25 cellular contexts compared by ENCODE assay signal in the genomic region with DNA sequence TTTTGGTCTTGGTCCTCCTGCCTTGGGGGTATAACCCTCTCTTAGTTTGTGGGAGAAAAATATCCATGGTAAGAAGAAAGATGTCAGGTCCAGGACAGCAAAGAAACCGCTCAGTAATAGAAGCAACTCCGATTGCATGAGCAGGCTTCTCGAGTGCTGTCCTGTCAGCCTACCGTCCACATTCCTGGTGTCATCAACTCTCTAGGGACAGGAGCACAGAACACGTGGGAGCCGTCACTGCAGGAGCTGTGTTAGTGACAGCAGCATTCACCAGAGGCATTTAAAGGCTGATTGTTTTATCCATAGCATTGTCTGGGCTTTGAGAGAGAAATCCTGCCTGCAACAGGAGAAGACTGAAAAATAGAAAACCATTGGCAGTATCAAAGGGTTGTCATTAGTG.
DNase-seq lines count a peak whose midpoint lies in the region; ATAC-seq and TF ChIP-seq lines count a peak whose summit lies in the region.
"Had no signal": no experiment of that assay in that cellular context is flagged by ENCODE, and none has a peak within 500 bp of the region (broad histone marks: within the 10 kb centered on the region; RNA-seq: fewer than 3 reads in every experiment).

No MANE protein-coding gene starts in this region.

- no peak overlapping the region for H3K9ac ChIP-seq in neural progenitor cell

- peak overlapping the region; percentile 21; the same call in 1 of the 2 replicates for H3K4me3 ChIP-seq in DOHH2 (ENCODE audit: low read length)
- H3K4me3 ChIP-seq in OCI-LY7 (ENCODE audit: low read depth, low read length, poor library complexity, severe bottlenecking), result peak overlapping the region; percentile 50
- H3K4me3 ChIP-seq in left ventricle myocardium inferior, result no peak overlapping the region
- no peak overlapping the region for H3K4me3 ChIP-seq in neural progenitor cell
- no peak overlapping the region for H3K4me3 ChIP-seq in lower lobe of right lung
- H3K4me3 ChIP-seq: ascending aorta, upper lobe of left lung had no signal

- no peaks in the 10 kb centered on the region for H3K9me3 Mint-ChIP-seq in neural progenitor cell
- H3K9me3 Mint-ChIP-seq: activated naive CD8-positive, alpha-beta T cell treated with anti-CD3 and anti-CD28 coated beads for 36 hours; dendritic cell treated with granulocyte-macrophage colony-stimulating factor and Interleukin-4, amounts not matched to agents 40 ng/mL and 50 ng/mL, for 4 days; naive thymus-derived CD8-positive, alpha-beta T cell; T-helper 1 cell treated with Interleukin-12 subunit alpha and Interleukin-12 subunit beta and Interleukin-4 antibody, amounts not matched to agents 30 μg/mL and 1 μg/mL, for 36 hours had no signal

- H3K4me1 Mint-ChIP-seq in neural progenitor cell, result peaks cover 16% of the 10 kb centered on the region

- POLR2A ChIA-PET in OCI-LY7 (lab: Charles Lee), result no interaction called here

- no peak for ATAC-seq in HG03139 (IDR thresholded peaks at IDR 0.05; ENCODE audit: unreplicated experiment)
- no peak for ATAC-seq in lower lobe of right lung
- ATAC-seq: activated CD8-positive, alpha-beta T cell treated with anti-CD3 and anti-CD28 coated beads, Interleukin-2, amount 10 ng/mL, durations not matched to agents 7 days and 5 days; left colon; naive thymus-derived CD8-positive, alpha-beta T cell had no signal

- H2AFZ ChIP-seq in OCI-LY7 (ENCODE audit: low read length) (peak overlapping the region; percentile 82), neural progenitor cell (replicated peaks) (no peak overlapping the region)

- H3K27me3 ChIP-seq in DOHH2 (ENCODE audit: control insufficient read depth, low read length) (peaks cover 12% of the 10 kb centered on the region), left ventricle myocardium inferior (ENCODE audit: low read depth) (no peaks in the 10 kb centered on the region), neural progenitor cell (no peaks in the 10 kb centered on the region), lower lobe of right lung (ENCODE audit: low read depth) (no peaks in the 10 kb centered on the region)
- H3K27me3 ChIP-seq: ascending aorta, upper lobe of left lung had no signal

- H4K20me1 ChIP-seq in DOHH2 (ENCODE audit: control insufficient read depth, insufficient read depth, low read depth, low read length), result no peaks in the 10 kb centered on the region
- H4K20me1 ChIP-seq in OCI-LY7 (ENCODE audit: insufficient read depth, low read length), result no peaks in the 10 kb centered on the region
- H4K20me1 ChIP-seq in neural progenitor cell (ENCODE audit: low read depth), result no peaks in the 10 kb centered on the region

- DNase-seq in OCI-LY7 (ENCODE audit: low spot score) (peak; percentile 16), left ventricle myocardium inferior (no peak), neural progenitor cell (ENCODE audit: low spot score) (peak; percentile 60), lower lobe of right lung (no peak), KG1 (lab: John Stamatoyannopoulos, UW) (no peak)
- DNase-seq: activated CD4-positive, alpha-beta T cell treated with anti-CD3 and anti-CD28 coated beads for 1 hour; activated CD8-positive, alpha-beta T cell treated with anti-CD3 and anti-CD28 coated beads, Interleukin-2, amount 10 ng/mL, durations not matched to agents 7 days and 5 days; activated naive CD8-positive, alpha-beta T cell treated with anti-CD3 and anti-CD28 coated beads for 36 hours; caudate nucleus; EL; hippocampal formation; left colon; midbrain; naive thymus-derived CD8-positive, alpha-beta T cell; NCI-H1694; NCI-H2227 treated with DMSO at 0.1 percent for 48 hours; NCI-H526 treated with DMSO at 0.1 percent for 48 hours; retina; stimulated activated CD4-positive, alpha-beta T cell treated with anti-CD3 and anti-CD28 coated beads, Interleukin-2, amount 100 ng/mL, for 48 hours; upper lobe of left lung had no signal

- BruUV-seq in OCI-LY7 (replicated peaks; lab: Mats Ljungman, UMichigan), result no TSS peak

- H3K27ac ChIP-seq in DOHH2 (ENCODE audit: low read depth, low read length) (no peak overlapping the region), OCI-LY7 (ENCODE audit: low read depth, low read length, poor library complexity, severe bottlenecking) (peak overlapping the region; percentile 80), left ventricle myocardium inferior (replicated peaks) (peak overlapping the region; percentile 40), neural progenitor cell (no peak overlapping the region), lower lobe of right lung (no peak overlapping the region)
- H3K27ac ChIP-seq: ascending aorta had no signal

- H3K9me3 ChIP-seq in DOHH2 (ENCODE audit: control insufficient read depth, insufficient read depth, low read length) (no peaks in the 10 kb centered on the region), OCI-LY7 (ENCODE audit: low read length) (no peaks in the 10 kb centered on the region; the same call in 1 of the 2 replicates), left ventricle myocardium inferior (replicated peaks) (no peaks in the 10 kb centered on the region), neural progenitor cell (ENCODE audit: low read depth) (no peaks in the 10 kb centered on the region), lower lobe of right lung (no peaks in the 10 kb centered on the region)
- H3K9me3 ChIP-seq: ascending aorta, upper lobe of left lung had no signal

- TF ChIP-seq CTCF in DOHH2 (IDR thresholded peaks at IDR 0.05; ENCODE audit: low read depth, low read length, poor library complexity, severe bottlenecking) (no peak), OCI-LY7 (conservative IDR thresholded peaks at IDR 0.05; ENCODE audit: low read length) (no peak), left ventricle myocardium inferior (IDR thresholded peaks at IDR 0.05; ENCODE audit: borderline replicate concordance) (no peak), neural progenitor cell (IDR thresholded peaks at IDR 0.05) (no peak), lower lobe of right lung (IDR thresholded peaks at IDR 0.05) (no peak)

- H3K4me2 ChIP-seq in DOHH2 (ENCODE audit: low read length) (peak overlapping the region; percentile 58), OCI-LY7 (ENCODE audit: low read length) (peak overlapping the region; percentile 79), neural progenitor cell (peak overlapping the region; percentile 13)

- H3K9me2 ChIP-seq in DOHH2 (replicated peaks; ENCODE audit: control insufficient read depth, low read length), result no peaks in the 10 kb centered on the region
- H3K9me2 ChIP-seq in OCI-LY7 (ENCODE audit: insufficient read depth, low read length), result no peaks in the 10 kb centered on the region

- H3K27ac Mint-ChIP-seq in neural progenitor cell, result no peak overlapping the region
- H3K27ac Mint-ChIP-seq: activated CD8-positive, alpha-beta T cell treated with anti-CD3 and anti-CD28 coated beads, Interleukin-2, amount 10 ng/mL, durations not matched to agents 7 days and 5 days; activated naive CD8-positive, alpha-beta T cell treated with anti-CD3 and anti-CD28 coated beads for 36 hours; dendritic cell treated with granulocyte-macrophage colony-stimulating factor and Interleukin-4, amounts not matched to agents 40 ng/mL and 50 ng/mL, for 4 days; T-helper 1 cell treated with Interleukin-12 subunit alpha and Interleukin-12 subunit beta and Interleukin-4 antibody, amounts not matched to agents 30 μg/mL and 1 μg/mL, for 36 hours had no signal

- CTCF ChIA-PET in OCI-LY7 (lab: Charles Lee; ENCODE audit: unreplicated experiment), result interaction anchor here (1.0 kb wide), 1 partner anchor 13 kb away, joined by 4 read pairs; no protein-coding TSS in a partner anchor

- H3K4me3 Mint-ChIP-seq in neural progenitor cell, result no peak overlapping the region
- H3K4me3 Mint-ChIP-seq: activated CD8-positive, alpha-beta T cell treated with anti-CD3 and anti-CD28 coated beads, Interleukin-2, amount 10 ng/mL, durations not matched to agents 7 days and 5 days; activated naive CD8-positive, alpha-beta T cell treated with anti-CD3 and anti-CD28 coated beads for 36 hours; dendritic cell treated with granulocyte-macrophage colony-stimulating factor and Interleukin-4, amounts not matched to agents 40 ng/mL and 50 ng/mL, for 4 days; T-helper 1 cell treated with Interleukin-12 subunit alpha and Interleukin-12 subunit beta and Interleukin-4 antibody, amounts not matched to agents 30 μg/mL and 1 μg/mL, for 36 hours had no signal

- peaks cover 3% of the 10 kb centered on the region for H3K27me3 Mint-ChIP-seq in neural progenitor cell (ENCODE audit: insufficient read depth, low read depth)
- H3K27me3 Mint-ChIP-seq: activated naive CD8-positive, alpha-beta T cell treated with anti-CD3 and anti-CD28 coated beads for 36 hours; dendritic cell treated with granulocyte-macrophage colony-stimulating factor and Interleukin-4, amounts not matched to agents 40 ng/mL and 50 ng/mL, for 4 days had no signal

- intact Hi-C loops in OCI-LY7 (cut with micrococcal nuclease; ENCODE audit: unreplicated experiment), result no loop called here
- intact Hi-C loops in left ventricle myocardium inferior (cut with micrococcal nuclease), result no loop called here
- intact Hi-C loops in lower lobe of right lung (cut with DNase I), result no loop called here

- no peaks in the 10 kb centered on the region for H3K79me2 ChIP-seq in DOHH2 (ENCODE audit: control insufficient read depth, low read length)
- H3K79me2 ChIP-seq in OCI-LY7 (ENCODE audit: insufficient read depth, low read depth, low read length), result no peaks in the 10 kb centered on the region
- H3K79me2 ChIP-seq in neural progenitor cell (ENCODE audit: low read depth), result no peaks in the 10 kb centered on the region

- H3K36me3 ChIP-seq in DOHH2 (ENCODE audit: control insufficient read depth, low read length) (no peaks in the 10 kb centered on the region), OCI-LY7 (ENCODE audit: insufficient read depth, low read length) (no peaks in the 10 kb centered on the region), left ventricle myocardium inferior (no peaks in the 10 kb centered on the region), neural progenitor cell (no peaks in the 10 kb centered on the region), lower lobe of right lung (no peaks in the 10 kb centered on the region)
- H3K36me3 ChIP-seq: ascending aorta, upper lobe of left lung had no signal

- H3K4me1 ChIP-seq in DOHH2 (ENCODE audit: control insufficient read depth, low read length) (peaks cover 38% of the 10 kb centered on the region), OCI-LY7 (ENCODE audit: insufficient read depth, low read length, poor library complexity, severe bottlenecking) (peaks cover 73% of the 10 kb centered on the region), left ventricle myocardium inferior (peaks cover 98% of the 10 kb centered on the region), neural progenitor cell (peaks cover 3% of the 10 kb centered on the region), lower lobe of right lung (peaks cover 27% of the 10 kb centered on the region)

- no peaks in the 10 kb centered on the region for H3K36me3 Mint-ChIP-seq in neural progenitor cell
- H3K36me3 Mint-ChIP-seq: activated naive CD8-positive, alpha-beta T cell treated with anti-CD3 and anti-CD28 coated beads for 36 hours; naive thymus-derived CD8-positive, alpha-beta T cell had no signal

- H3F3A ChIP-seq in DOHH2 (ENCODE audit: control insufficient read depth, insufficient read depth) (no peaks in the 10 kb centered on the region), neural progenitor cell (ENCODE audit: low read depth) (no peaks in the 10 kb centered on the region)

Comparison
In these comparisons a context has a peak if more than half of its experiments do, and no peak if none do; other contexts are left out.
1. H3K27ac ChIP-seq: peak in OCI-LY7 (single experiment) and left ventricle myocardium inferior (single experiment); none in DOHH2 (single experiment), neural progenitor cell (single experiment) and lower lobe of right lung (single experiment).
2. H3K4me2 ChIP-seq: peak in every context shown above with its lines; median percentile 79 in OCI-LY7; 58 in DOHH2; 13 in neural progenitor cell.
3. H3K4me3 ChIP-seq: peak in DOHH2 (single experiment) and OCI-LY7 (single experiment); none in left ventricle myocardium inferior (single experiment), neural progenitor cell (single experiment) and lower lobe of right lung (single experiment).
4. DNase-seq: peak in OCI-LY7 (single experiment) and neural progenitor cell (single experiment); none in left ventricle myocardium inferior (single experiment), lower lobe of right lung (single experiment) and KG1 (single experiment).